Comparison of ENCODE assay signal across 8 cellular contexts in the genomic region with DNA sequence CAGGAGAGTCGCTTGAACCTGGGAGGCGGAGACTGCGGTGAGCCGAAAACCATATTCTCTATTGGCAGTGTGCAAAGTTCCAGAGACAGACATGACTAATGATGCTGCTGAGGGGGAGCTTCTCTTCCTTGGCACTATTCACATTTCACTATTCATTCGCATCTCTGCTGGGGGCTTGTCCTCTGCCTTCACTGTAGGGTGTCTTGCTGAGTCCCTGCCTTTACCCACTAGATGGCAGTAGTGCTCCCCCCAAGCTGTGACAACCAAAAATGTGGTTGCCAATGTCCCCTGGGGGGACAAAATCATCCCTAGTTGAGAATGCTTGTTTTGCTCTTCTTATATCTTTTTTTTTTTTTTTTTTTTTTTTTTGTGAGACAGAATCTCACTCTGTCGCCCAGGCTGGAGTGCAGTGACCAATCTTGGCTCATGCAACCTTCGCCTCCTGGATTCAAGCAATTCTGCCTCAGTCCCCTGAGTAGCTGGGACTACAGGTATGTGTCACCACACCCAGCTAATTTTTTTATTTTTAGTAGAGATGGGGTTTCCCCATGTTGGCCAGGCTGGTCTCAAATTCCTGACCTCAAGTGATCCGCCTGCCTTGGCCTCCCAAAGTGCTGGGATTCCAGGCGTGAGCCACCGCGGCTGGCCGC. TPM values are rescaled to one million over a fixed set of nuclear protein-coding genes. Genes with fewer than 3 reads are reported as not detected.
A peak's percentile ranks its signal among the peaks of the same experiment; 100 is the strongest.
DNase-seq lines count a peak whose midpoint lies in the region; ATAC-seq, FAIRE-seq and TF ChIP-seq lines count a peak whose summit lies in the region.
"Not testable (repeated sequence)": the region's sequence is repeated elsewhere in the genome, so short reads cannot be mapped to it uniquely, and the experiment has no call there.

No MANE protein-coding gene starts in this region.

- H3K4me1 ChIP-seq in pancreas, result not testable (repeated sequence)
- peaks cover 0 to 60% (median 20%) of the 10 kb centered on the region in 4 donors for H3K4me1 ChIP-seq in tibial artery

- intact Hi-C loops in head of caudate nucleus (cut with DNase I); tibial artery (cut with DNase I; ENCODE audit: low total_unique reads): not testable (repeated sequence)
- intact Hi-C loops in pancreas (cut with DNase I), result loop anchor here in 2 of 3 donors (5.0 to 10.0 kb wide), 2 partner anchors 81 to 89 kb away; no protein-coding TSS in a partner anchor

- not testable (repeated sequence) for H3K9me3 ChIP-seq in pancreas, tibial artery

- DNase-seq in GDM1 (lab: John Stamatoyannopoulos, UW) (peak; percentile 57), NCI-H2029 treated with DMSO at 0.1 percent for 48 hours (lab: John Stamatoyannopoulos, UW) (peak; percentile 21), T-helper 1 cell (peak in 4 of 5 donors; percentile 47 to 66 (median 56)), head of caudate nucleus (peak; percentile 49 to 92 (median 80)), pancreas (peak in 3 of 6 donors; percentile 45 to 69 (median 48)), tibial artery (peak; percentile 59 to 79)
- DNase-seq in activated naive CD8-positive, alpha-beta T cell treated with anti-CD3 and anti-CD28 coated beads, Interleukin-2, amount 50 U/mL, for 16 hours (ENCODE audit: low read depth, low spot score), result peak; percentile 29

- 77 to 78% methylated on average over 12 of the region's 12 CpGs for WGBS in pancreas, 2 donors

- FAIRE-seq in pancreas (lab: Jason Lieb, UNC), result not testable (repeated sequence)

- not testable (repeated sequence) for H3K27me3 ChIP-seq in pancreas, tibial artery

- H3K36me3 ChIP-seq in pancreas (peaks cover 0 to 32% (median 7%) of the 10 kb centered on the region in 3 donors), tibial artery (peaks cover 32 to 72% (median 44%) of the 10 kb centered on the region in 3 donors)

- not testable (repeated sequence) for H3K4me3 ChIP-seq in pancreas, tibial artery

- H3K27ac ChIP-seq in pancreas, result not testable (repeated sequence)
- peak overlapping the region; percentile 8 to 52 for H3K27ac ChIP-seq in tibial artery

- peak; percentile 61 for ATAC-seq in HG02852 (IDR thresholded peaks at IDR 0.05; ENCODE audit: unreplicated experiment)
- ATAC-seq in pancreas, result peak; percentile 62 to 91 (median 82)

- TF ChIP-seq CTCF in pancreas (IDR thresholded peaks at IDR 0.05), result peak; percentile 42 to 84 (median 78)
- TF ChIP-seq CTCF in tibial artery (IDR thresholded peaks at IDR 0.05), result peak; percentile 78 to 80

RNA-seq across cellular contexts. Expression of a gene that starts 57.5 kb away (rescaled TPM):
- 10 to 100 TPM; 32.3 to 47.0 (median 36.9) TPM for total RNA-seq in pancreas
- polyA plus RNA-seq in pancreas, result 10 to 100 TPM; 30.1 to 80.6 TPM
